Comparison of ENCODE assay signal across 8 cellular contexts in genomic region chr4:98928131-98928504, GRCh38. TPM values are rescaled to one million over a fixed set of nuclear protein-coding genes. Genes with fewer than 3 reads are reported as not detected.
DNase-seq lines count a peak whose midpoint lies in the region; ATAC-seq, FAIRE-seq and TF ChIP-seq lines count a peak whose summit lies in the region.

No MANE protein-coding gene starts in this region.

- no peaks in the 10 kb centered on the region for H3K27me3 ChIP-seq in pancreas
- H3K27me3 ChIP-seq in tibial nerve: no peaks in the 10 kb centered on the region

- no peak for TF ChIP-seq CTCF in pancreas (IDR thresholded peaks at IDR 0.05)
- no peak for TF ChIP-seq CTCF in tibial nerve (IDR thresholded peaks at IDR 0.05)

- H3K4me3 Mint-ChIP-seq in activated naive CD8-positive, alpha-beta T cell: peak overlapping the region; percentile 94

- peaks cover 14% of the 10 kb centered on the region for H3K36me3 Mint-ChIP-seq in activated naive CD8-positive, alpha-beta T cell

- TF ChIP-seq EP300 in tibial nerve (IDR thresholded peaks at IDR 0.05): no peak

- peaks cover 53% of the 10 kb centered on the region for H3K4me1 Mint-ChIP-seq in activated naive CD8-positive, alpha-beta T cell (ENCODE audit: low read depth)

- intact Hi-C loops in Right ventricle myocardium inferior (cut with DNase I) (loop anchor here (2.0 to 10.0 kb wide), 4 partner anchors 67 to 783 kb away; partner anchors contain the start of genes ADH5, METAP1 and STPG2), pancreas (cut with DNase I) (no loop called here)

- H3K4me1 ChIP-seq in pancreas (peaks cover 8 to 10% (median 9%) of the 10 kb centered on the region in 3 donors), tibial nerve (peaks cover 0 to 34% (median 3%) of the 10 kb centered on the region in 4 donors)

- peak; percentile 41 for ATAC-seq in GM21717 (IDR thresholded peaks at IDR 0.05; ENCODE audit: unreplicated experiment)
- ATAC-seq in Right ventricle myocardium inferior: peak; percentile 71
- ATAC-seq in pancreas: peak; percentile 52 to 76 (median 69)

- DNase-seq in EH (ENCODE audit: low read depth): peak; percentile 84
- peak; percentile 87 for DNase-seq in SK-N-DZ (ENCODE audit: low spot score)
- peak; percentile 82 for DNase-seq in Right ventricle myocardium inferior (ENCODE audit: missing footprints)
- DNase-seq in pancreas: peak; percentile 56 to 72 (median 64)
- peak in 1 of 2 donors; percentile 54 for DNase-seq in tibial nerve (ENCODE audit: low spot score in 2 of 2)

- peak overlapping the region; percentile 97 for H3K27ac ChIP-seq in KOPT-K1 (ENCODE audit: low read depth, low read length, poor library complexity, severe bottlenecking)
- peak overlapping the region; percentile 73 to 97 (median 90) for H3K27ac ChIP-seq in pancreas
- peak overlapping the region; percentile 92 to 98 (median 93) for H3K27ac ChIP-seq in tibial nerve

- FAIRE-seq in pancreas (lab: Jason Lieb, UNC): no peak

- TF ChIP-seq POLR2A in tibial nerve (IDR thresholded peaks at IDR 0.05): no peak

- H3K9me3 ChIP-seq in KOPT-K1 (ENCODE audit: insufficient read depth, low read length, poor library complexity, severe bottlenecking): peaks cover 6% of the 10 kb centered on the region
- no peaks in the 10 kb centered on the region for H3K9me3 ChIP-seq in pancreas
- H3K9me3 ChIP-seq in tibial nerve: no peaks in the 10 kb centered on the region

- peak overlapping the region; percentile 88 to 94 (median 92) for H3K4me3 ChIP-seq in pancreas
- peak overlapping the region; percentile 86 to 98 (median 94) for H3K4me3 ChIP-seq in tibial nerve

- peak overlapping the region; percentile 97 for H3K27ac Mint-ChIP-seq in activated naive CD8-positive, alpha-beta T cell

- H3K36me3 ChIP-seq in KOPT-K1 (ENCODE audit: insufficient read depth, low read length): peaks cover 34% of the 10 kb centered on the region
- no peaks in the 10 kb centered on the region for H3K36me3 ChIP-seq in pancreas
- H3K36me3 ChIP-seq in tibial nerve: peaks cover 0 to 6% (median 0%) of the 10 kb centered on the region in 3 donors

- 0 to 1% methylated on average over 26 of the region's 26 CpGs for WGBS in pancreas, 2 donors
- 1% methylated on average over 26 of the region's 26 CpGs for WGBS in tibial nerve, 2 donors

- no peaks in the 10 kb centered on the region for H3K27me3 Mint-ChIP-seq in activated naive CD8-positive, alpha-beta T cell

- H3K9me3 Mint-ChIP-seq in activated naive CD8-positive, alpha-beta T cell (ENCODE audit: low read depth): no peaks in the 10 kb centered on the region

RNA-seq across cellular contexts. Expression of gene EIF4E, which starts 0.8 kb away (rescaled TPM):
- polyA plus RNA-seq in SK-N-DZ (2014; cell fraction: cytosol; rRNA removed): 134 and 144 TPM in 2 replicates
- polyA plus RNA-seq in SK-N-DZ (2014; cell fraction: nucleus; rRNA removed): 62.7 and 70.4 TPM in 2 replicates
- total RNA-seq in Right ventricle myocardium inferior (50.7 TPM), pancreas (10 to 100 TPM; 14.8 to 31.8 (median 23.6) TPM), tibial nerve (10 to 100 TPM; 49.6 to 73.0 (median 63.6) TPM)
- 10 to 100 TPM in 1 of 2 donors, 1 to 10 TPM in 1; 6.3 to 22.0 TPM for polyA plus RNA-seq in pancreas
